Comparison of ENCODE assay signal across 2 cellular contexts in the genomic region with DNA sequence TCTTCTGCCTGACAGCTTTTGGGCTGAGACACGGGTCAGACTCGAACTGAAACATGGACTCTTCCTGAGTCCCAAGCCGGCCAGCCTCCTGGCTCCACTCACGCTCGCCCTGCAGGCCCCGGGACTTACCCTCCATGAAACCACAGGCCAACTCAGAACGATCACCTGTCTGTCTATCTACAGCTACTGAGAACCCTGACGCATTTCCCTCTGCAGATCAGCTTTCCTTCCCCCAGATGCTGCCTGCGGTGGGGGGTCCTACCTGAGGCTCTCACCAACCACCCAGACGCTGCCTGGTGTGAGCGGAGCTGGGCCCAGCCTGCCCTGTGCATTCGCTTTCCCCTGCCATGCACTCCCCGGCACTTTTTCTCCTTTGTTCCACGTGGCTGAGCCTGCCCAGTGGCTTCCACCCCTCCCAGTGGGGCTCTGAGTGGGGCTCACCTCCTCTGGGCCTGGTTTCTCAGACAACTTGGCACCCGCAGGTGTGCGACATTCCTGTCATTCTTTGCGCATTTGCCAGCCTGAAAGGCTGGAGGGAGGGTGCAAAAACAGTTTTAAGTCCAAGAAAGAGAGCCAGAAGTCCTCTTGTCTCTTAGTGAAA.
A peak's percentile ranks its signal among the peaks of the same experiment; 100 is the strongest.
TF ChIP-seq lines count a peak whose summit lies in the region.

No MANE protein-coding gene starts in this region.

TF ChIP-seq in Ishikawa, 13 proteins besides CTCF, POLR2A, EP300 and RAD21:
- TF ChIP-seq TCF12 (IDR thresholded peaks at IDR 0.05; ENCODE audit: low read depth), result peak; percentile 98
- TF ChIP-seq, protein P1, sequence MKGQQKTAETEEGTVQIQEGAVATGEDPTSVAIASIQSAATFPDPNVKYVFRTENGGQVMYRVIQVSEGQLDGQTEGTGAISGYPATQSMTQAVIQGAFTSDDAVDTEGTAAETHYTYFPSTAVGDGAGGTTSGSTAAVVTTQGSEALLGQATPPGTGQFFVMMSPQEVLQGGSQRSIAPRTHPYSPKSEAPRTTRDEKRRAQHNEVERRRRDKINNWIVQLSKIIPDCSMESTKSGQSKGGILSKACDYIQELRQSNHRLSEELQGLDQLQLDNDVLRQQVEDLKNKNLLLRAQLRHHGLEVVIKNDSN (IDR thresholded peaks at IDR 0.05), result peak; percentile 69
- no peak for TF ChIP-seq YY1 (IDR thresholded peaks at IDR 0.05; ENCODE audit: low read depth)
- peak; percentile 100 for TF ChIP-seq TEAD4 (IDR thresholded peaks at IDR 0.05)
- peak; percentile 77 for TF ChIP-seq FOXM1 (IDR thresholded peaks at IDR 0.05; ENCODE audit: borderline replicate concordance, low read depth)
- peak; percentile 98 for TF ChIP-seq NFIC (IDR thresholded peaks at IDR 0.05)
- 0 out of 2 replicates have a peak, but pooled peaks have one; percentile 37 for TF ChIP-seq ZBTB7A (IDR thresholded peaks at IDR 0.05; ENCODE audit: low read depth)
- 0 out of 2 replicates have a peak, but pooled peaks have one; percentile 51 for TF ChIP-seq CEBPB (IDR thresholded peaks at IDR 0.05)
- TF ChIP-seq EGR1 (IDR thresholded peaks at IDR 0.05), result no peak
- TF ChIP-seq, protein P2, sequence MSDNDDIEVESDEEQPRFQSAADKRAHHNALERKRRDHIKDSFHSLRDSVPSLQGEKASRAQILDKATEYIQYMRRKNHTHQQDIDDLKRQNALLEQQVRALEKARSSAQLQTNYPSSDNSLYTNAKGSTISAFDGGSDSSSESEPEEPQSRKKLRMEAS (IDR thresholded peaks at IDR 0.05), result peak; percentile 96
- peak; percentile 66; the same call in 1 of the 2 replicates for TF ChIP-seq TAF1 (IDR thresholded peaks at IDR 0.05; ENCODE audit: low read depth)
- TF ChIP-seq, protein P3, sequence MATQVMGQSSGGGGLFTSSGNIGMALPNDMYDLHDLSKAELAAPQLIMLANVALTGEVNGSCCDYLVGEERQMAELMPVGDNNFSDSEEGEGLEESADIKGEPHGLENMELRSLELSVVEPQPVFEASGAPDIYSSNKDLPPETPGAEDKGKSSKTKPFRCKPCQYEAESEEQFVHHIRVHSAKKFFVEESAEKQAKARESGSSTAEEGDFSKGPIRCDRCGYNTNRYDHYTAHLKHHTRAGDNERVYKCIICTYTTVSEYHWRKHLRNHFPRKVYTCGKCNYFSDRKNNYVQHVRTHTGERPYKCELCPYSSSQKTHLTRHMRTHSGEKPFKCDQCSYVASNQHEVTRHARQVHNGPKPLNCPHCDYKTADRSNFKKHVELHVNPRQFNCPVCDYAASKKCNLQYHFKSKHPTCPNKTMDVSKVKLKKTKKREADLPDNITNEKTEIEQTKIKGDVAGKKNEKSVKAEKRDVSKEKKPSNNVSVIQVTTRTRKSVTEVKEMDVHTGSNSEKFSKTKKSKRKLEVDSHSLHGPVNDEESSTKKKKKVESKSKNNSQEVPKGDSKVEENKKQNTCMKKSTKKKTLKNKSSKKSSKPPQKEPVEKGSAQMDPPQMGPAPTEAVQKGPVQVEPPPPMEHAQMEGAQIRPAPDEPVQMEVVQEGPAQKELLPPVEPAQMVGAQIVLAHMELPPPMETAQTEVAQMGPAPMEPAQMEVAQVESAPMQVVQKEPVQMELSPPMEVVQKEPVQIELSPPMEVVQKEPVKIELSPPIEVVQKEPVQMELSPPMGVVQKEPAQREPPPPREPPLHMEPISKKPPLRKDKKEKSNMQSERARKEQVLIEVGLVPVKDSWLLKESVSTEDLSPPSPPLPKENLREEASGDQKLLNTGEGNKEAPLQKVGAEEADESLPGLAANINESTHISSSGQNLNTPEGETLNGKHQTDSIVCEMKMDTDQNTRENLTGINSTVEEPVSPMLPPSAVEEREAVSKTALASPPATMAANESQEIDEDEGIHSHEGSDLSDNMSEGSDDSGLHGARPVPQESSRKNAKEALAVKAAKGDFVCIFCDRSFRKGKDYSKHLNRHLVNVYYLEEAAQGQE (IDR thresholded peaks at IDR 0.05; ENCODE audit: low read depth), result 0 out of 2 replicates have a peak, but pooled peaks have one; percentile 15
- 0 out of 2 replicates have a peak, but pooled peaks have one; percentile 8 for TF ChIP-seq CREB1 (IDR thresholded peaks at IDR 0.05; ENCODE audit: low read depth)

TF ChIP-seq in H1, 55 proteins besides CTCF, POLR2A, EP300 and RAD21:
- TF ChIP-seq, protein P4, sequence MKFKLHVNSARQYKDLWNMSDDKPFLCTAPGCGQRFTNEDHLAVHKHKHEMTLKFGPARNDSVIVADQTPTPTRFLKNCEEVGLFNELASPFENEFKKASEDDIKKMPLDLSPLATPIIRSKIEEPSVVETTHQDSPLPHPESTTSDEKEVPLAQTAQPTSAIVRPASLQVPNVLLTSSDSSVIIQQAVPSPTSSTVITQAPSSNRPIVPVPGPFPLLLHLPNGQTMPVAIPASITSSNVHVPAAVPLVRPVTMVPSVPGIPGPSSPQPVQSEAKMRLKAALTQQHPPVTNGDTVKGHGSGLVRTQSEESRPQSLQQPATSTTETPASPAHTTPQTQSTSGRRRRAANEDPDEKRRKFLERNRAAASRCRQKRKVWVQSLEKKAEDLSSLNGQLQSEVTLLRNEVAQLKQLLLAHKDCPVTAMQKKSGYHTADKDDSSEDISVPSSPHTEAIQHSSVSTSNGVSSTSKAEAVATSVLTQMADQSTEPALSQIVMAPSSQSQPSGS (IDR thresholded peaks at IDR 0.05; ENCODE audit: low read length), result no peak
- TF ChIP-seq, protein P2 (IDR thresholded peaks at IDR 0.05), result peak; percentile 78
- TF ChIP-seq TEAD4 (IDR thresholded peaks at IDR 0.05; ENCODE audit: low read depth, low read length), result peak; percentile 98
- TF ChIP-seq CTBP2 (IDR thresholded peaks at IDR 0.05; ENCODE audit: borderline replicate concordance, insufficient read depth, insufficient read length, low read length), result peak; percentile 97
- peak; percentile 76 to 83 for TF ChIP-seq HDAC2 (IDR thresholded peaks at IDR 0.05; ENCODE audit: borderline replicate concordance in 1 of 2, low read depth in 2 of 2, low read length in 2 of 2)
- TF ChIP-seq, protein P5, sequence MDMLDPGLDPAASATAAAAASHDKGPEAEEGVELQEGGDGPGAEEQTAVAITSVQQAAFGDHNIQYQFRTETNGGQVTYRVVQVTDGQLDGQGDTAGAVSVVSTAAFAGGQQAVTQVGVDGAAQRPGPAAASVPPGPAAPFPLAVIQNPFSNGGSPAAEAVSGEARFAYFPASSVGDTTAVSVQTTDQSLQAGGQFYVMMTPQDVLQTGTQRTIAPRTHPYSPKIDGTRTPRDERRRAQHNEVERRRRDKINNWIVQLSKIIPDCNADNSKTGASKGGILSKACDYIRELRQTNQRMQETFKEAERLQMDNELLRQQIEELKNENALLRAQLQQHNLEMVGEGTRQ (IDR thresholded peaks at IDR 0.05; ENCODE audit: low read length), result no peak
- peak; percentile 69 for TF ChIP-seq ASH2L (IDR thresholded peaks at IDR 0.05; ENCODE audit: low read length)
- no peak for TF ChIP-seq RBBP5 (IDR thresholded peaks at IDR 0.05; ENCODE audit: borderline replicate concordance, low read depth, low read length)
- peak; percentile 96 for TF ChIP-seq TCF12 (IDR thresholded peaks at IDR 0.05; ENCODE audit: low read depth, low read length)
- TF ChIP-seq TAF1 (IDR thresholded peaks at IDR 0.05; ENCODE audit: low read depth, low read length), result 0 out of 2 replicates have a peak, but pooled peaks have one; percentile 43
- TF ChIP-seq SP1 (IDR thresholded peaks at IDR 0.05; ENCODE audit: low read depth, low read length), result 0 out of 2 replicates have a peak, but pooled peaks have one; percentile 33
